In the genomic region with DNA sequence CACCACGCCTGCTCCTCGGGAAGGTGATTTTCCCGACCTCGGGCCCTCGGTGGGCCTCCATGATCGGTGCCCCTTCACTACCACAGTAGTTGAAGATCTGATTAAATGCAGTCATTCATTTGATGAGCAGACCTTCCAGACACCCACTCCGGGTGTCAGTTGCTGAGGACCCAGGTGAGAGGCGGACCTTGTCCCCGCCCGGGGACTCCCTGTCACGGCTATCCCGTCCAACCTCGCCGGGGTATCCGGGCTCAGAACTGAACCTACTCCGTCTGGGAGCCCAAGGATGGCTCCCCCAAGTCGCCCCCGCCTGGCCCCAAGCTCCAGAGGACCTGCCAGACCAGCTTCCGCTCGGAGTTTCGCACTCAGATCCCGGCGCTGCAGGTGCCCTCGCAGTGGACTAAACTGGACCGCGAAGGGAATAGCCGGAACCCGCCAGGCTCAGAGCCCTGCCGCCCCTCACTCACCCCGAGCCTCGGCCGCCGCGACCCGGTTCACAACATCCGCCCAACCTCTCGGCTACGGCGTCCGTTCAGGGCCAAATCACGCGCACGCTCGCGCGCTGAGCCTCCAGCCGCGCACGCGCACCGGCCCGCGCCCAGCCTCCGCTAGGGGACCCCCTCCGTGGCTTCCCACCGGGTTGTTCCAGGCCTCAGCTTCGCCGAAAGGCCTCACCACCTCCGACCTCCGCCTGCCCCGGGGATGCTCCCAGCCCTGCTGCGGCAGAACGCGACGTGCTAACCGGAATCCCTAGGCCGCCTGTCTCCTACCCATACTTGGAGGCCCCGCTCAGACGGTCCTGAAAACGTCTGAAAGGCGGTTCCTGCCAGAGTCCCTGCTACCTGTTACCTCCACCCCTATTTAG, we compare ENCODE assay signal across 1 cellular context.
TF ChIP-seq lines count a peak whose summit lies in the region.

No MANE protein-coding gene starts in this region.

TF ChIP-seq in GM12878, 131 proteins besides CTCF, POLR2A, EP300 and RAD21 (continued from another document and continues in another):
- TF ChIP-seq, protein P1, sequence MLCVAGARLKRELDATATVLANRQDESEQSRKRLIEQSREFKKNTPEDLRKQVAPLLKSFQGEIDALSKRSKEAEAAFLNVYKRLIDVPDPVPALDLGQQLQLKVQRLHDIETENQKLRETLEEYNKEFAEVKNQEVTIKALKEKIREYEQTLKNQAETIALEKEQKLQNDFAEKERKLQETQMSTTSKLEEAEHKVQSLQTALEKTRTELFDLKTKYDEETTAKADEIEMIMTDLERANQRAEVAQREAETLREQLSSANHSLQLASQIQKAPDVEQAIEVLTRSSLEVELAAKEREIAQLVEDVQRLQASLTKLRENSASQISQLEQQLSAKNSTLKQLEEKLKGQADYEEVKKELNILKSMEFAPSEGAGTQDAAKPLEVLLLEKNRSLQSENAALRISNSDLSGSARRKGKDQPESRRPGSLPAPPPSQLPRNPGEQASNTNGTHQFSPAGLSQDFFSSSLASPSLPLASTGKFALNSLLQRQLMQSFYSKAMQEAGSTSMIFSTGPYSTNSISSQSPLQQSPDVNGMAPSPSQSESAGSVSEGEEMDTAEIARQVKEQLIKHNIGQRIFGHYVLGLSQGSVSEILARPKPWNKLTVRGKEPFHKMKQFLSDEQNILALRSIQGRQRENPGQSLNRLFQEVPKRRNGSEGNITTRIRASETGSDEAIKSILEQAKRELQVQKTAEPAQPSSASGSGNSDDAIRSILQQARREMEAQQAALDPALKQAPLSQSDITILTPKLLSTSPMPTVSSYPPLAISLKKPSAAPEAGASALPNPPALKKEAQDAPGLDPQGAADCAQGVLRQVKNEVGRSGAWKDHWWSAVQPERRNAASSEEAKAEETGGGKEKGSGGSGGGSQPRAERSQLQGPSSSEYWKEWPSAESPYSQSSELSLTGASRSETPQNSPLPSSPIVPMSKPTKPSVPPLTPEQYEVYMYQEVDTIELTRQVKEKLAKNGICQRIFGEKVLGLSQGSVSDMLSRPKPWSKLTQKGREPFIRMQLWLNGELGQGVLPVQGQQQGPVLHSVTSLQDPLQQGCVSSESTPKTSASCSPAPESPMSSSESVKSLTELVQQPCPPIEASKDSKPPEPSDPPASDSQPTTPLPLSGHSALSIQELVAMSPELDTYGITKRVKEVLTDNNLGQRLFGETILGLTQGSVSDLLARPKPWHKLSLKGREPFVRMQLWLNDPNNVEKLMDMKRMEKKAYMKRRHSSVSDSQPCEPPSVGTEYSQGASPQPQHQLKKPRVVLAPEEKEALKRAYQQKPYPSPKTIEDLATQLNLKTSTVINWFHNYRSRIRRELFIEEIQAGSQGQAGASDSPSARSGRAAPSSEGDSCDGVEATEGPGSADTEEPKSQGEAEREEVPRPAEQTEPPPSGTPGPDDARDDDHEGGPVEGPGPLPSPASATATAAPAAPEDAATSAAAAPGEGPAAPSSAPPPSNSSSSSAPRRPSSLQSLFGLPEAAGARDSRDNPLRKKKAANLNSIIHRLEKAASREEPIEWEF (IDR thresholded peaks at IDR 0.05; ENCODE audit: insufficient replicate concordance, low read depth, low read length), result no peak
- TF ChIP-seq, protein P2, sequence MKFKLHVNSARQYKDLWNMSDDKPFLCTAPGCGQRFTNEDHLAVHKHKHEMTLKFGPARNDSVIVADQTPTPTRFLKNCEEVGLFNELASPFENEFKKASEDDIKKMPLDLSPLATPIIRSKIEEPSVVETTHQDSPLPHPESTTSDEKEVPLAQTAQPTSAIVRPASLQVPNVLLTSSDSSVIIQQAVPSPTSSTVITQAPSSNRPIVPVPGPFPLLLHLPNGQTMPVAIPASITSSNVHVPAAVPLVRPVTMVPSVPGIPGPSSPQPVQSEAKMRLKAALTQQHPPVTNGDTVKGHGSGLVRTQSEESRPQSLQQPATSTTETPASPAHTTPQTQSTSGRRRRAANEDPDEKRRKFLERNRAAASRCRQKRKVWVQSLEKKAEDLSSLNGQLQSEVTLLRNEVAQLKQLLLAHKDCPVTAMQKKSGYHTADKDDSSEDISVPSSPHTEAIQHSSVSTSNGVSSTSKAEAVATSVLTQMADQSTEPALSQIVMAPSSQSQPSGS (IDR thresholded peaks at IDR 0.05; ENCODE audit: low read length), result no peak
- TF ChIP-seq MEF2B (IDR thresholded peaks at IDR 0.05; ENCODE audit: partially characterized antibody, poor library complexity, severe bottlenecking) (peak; percentile 49), MTA2 (IDR thresholded peaks at IDR 0.05; ENCODE audit: low read depth) (0 out of 2 replicates have a peak, but pooled peaks have one; percentile 19), SMC3 (IDR thresholded peaks at IDR 0.05; ENCODE audit: borderline replicate concordance, low read length) (no peak; the same call in 1 of the 2 replicates), ZBED1 (IDR thresholded peaks at IDR 0.05; ENCODE audit: borderline replicate concordance) (no peak), YBX1 (IDR thresholded peaks at IDR 0.05) (no peak), SMARCA5 (IDR thresholded peaks at IDR 0.05) (peak; percentile 96; the same call in 1 of the 2 replicates), TCF12 (IDR thresholded peaks at IDR 0.05; ENCODE audit: low read depth, low read length) (peak; percentile 51; the same call in 1 of the 2 replicates), YY1 (IDR thresholded peaks at IDR 0.05; ENCODE audit: low read depth, low read length) (peak; percentile 90), SIN3A (IDR thresholded peaks at IDR 0.05; ENCODE audit: low read depth, low read length) (peak; percentile 98), MTA3 (IDR thresholded peaks at IDR 0.05; ENCODE audit: borderline replicate concordance, low read length) (no peak), NRF1 (conservative IDR thresholded peaks at IDR 0.05; ENCODE audit: low read depth, low read length) (peak; percentile 97), NFXL1 (IDR thresholded peaks at IDR 0.05; ENCODE audit: borderline replicate concordance) (no peak), SREBF2 (IDR thresholded peaks at IDR 0.05; ENCODE audit: low read length) (no peak), BACH1 (IDR thresholded peaks at IDR 0.05; ENCODE audit: borderline replicate concordance) (peak; percentile 49; the same call in 1 of the 2 replicates), IKZF2 (IDR thresholded peaks at IDR 0.05) (peak; percentile 43 to 62; a peak in 1 of 4 replicates), ZNF622 (IDR thresholded peaks at IDR 0.05) (no peak), SUZ12 (IDR thresholded peaks at IDR 0.05; ENCODE audit: unreplicated experiment) (no peak), CBFB (IDR thresholded peaks at IDR 0.05; ENCODE audit: low read depth) (peak; percentile 89), NR2C1 (IDR thresholded peaks at IDR 0.05) (peak; percentile 86)
- TF ChIP-seq, protein P3, sequence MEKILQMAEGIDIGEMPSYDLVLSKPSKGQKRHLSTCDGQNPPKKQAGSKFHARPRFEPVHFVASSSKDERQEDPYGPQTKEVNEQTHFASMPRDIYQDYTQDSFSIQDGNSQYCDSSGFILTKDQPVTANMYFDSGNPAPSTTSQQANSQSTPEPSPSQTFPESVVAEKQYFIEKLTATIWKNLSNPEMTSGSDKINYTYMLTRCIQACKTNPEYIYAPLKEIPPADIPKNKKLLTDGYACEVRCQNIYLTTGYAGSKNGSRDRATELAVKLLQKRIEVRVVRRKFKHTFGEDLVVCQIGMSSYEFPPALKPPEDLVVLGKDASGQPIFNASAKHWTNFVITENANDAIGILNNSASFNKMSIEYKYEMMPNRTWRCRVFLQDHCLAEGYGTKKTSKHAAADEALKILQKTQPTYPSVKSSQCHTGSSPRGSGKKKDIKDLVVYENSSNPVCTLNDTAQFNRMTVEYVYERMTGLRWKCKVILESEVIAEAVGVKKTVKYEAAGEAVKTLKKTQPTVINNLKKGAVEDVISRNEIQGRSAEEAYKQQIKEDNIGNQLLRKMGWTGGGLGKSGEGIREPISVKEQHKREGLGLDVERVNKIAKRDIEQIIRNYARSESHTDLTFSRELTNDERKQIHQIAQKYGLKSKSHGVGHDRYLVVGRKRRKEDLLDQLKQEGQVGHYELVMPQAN (conservative IDR thresholded peaks at IDR 0.05), result peak; percentile 95
- TF ChIP-seq, protein P4, sequence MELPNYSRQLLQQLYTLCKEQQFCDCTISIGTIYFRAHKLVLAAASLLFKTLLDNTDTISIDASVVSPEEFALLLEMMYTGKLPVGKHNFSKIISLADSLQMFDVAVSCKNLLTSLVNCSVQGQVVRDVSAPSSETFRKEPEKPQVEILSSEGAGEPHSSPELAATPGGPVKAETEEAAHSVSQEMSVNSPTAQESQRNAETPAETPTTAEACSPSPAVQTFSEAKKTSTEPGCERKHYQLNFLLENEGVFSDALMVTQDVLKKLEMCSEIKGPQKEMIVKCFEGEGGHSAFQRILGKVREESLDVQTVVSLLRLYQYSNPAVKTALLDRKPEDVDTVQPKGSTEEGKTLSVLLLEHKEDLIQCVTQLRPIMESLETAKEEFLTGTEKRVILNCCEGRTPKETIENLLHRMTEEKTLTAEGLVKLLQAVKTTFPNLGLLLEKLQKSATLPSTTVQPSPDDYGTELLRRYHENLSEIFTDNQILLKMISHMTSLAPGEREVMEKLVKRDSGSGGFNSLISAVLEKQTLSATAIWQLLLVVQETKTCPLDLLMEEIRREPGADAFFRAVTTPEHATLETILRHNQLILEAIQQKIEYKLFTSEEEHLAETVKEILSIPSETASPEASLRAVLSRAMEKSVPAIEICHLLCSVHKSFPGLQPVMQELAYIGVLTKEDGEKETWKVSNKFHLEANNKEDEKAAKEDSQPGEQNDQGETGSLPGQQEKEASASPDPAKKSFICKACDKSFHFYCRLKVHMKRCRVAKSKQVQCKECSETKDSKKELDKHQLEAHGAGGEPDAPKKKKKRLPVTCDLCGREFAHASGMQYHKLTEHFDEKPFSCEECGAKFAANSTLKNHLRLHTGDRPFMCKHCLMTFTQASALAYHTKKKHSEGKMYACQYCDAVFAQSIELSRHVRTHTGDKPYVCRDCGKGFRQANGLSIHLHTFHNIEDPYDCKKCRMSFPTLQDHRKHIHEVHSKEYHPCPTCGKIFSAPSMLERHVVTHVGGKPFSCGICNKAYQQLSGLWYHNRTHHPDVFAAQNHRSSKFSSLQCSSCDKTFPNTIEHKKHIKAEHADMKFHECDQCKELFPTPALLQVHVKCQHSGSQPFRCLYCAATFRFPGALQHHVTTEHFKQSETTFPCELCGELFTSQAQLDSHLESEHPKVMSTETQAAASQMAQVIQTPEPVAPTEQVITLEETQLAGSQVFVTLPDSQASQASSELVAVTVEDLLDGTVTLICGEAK (IDR thresholded peaks at IDR 0.05; ENCODE audit: borderline replicate concordance), result peak; percentile 82
- TF ChIP-seq, protein P5, sequence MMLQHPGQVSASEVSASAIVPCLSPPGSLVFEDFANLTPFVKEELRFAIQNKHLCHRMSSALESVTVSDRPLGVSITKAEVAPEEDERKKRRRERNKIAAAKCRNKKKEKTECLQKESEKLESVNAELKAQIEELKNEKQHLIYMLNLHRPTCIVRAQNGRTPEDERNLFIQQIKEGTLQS (IDR thresholded peaks at IDR 0.05; ENCODE audit: borderline replicate concordance, extremely low read depth, low read depth, low read length), result no peak
- TF ChIP-seq, protein P6, sequence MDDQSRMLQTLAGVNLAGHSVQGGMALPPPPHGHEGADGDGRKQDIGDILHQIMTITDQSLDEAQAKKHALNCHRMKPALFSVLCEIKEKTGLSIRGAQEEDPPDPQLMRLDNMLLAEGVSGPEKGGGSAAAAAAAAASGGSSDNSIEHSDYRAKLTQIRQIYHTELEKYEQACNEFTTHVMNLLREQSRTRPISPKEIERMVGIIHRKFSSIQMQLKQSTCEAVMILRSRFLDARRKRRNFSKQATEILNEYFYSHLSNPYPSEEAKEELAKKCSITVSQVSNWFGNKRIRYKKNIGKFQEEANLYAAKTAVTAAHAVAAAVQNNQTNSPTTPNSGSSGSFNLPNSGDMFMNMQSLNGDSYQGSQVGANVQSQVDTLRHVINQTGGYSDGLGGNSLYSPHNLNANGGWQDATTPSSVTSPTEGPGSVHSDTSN (IDR thresholded peaks at IDR 0.05; ENCODE audit: insufficient replicate concordance, low read depth, low read length), result peak; percentile 30
- TF ChIP-seq, protein P7, sequence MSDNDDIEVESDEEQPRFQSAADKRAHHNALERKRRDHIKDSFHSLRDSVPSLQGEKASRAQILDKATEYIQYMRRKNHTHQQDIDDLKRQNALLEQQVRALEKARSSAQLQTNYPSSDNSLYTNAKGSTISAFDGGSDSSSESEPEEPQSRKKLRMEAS (IDR thresholded peaks at IDR 0.05; ENCODE audit: low read depth, low read length), result peak; percentile 99
- TF ChIP-seq, protein P8, sequence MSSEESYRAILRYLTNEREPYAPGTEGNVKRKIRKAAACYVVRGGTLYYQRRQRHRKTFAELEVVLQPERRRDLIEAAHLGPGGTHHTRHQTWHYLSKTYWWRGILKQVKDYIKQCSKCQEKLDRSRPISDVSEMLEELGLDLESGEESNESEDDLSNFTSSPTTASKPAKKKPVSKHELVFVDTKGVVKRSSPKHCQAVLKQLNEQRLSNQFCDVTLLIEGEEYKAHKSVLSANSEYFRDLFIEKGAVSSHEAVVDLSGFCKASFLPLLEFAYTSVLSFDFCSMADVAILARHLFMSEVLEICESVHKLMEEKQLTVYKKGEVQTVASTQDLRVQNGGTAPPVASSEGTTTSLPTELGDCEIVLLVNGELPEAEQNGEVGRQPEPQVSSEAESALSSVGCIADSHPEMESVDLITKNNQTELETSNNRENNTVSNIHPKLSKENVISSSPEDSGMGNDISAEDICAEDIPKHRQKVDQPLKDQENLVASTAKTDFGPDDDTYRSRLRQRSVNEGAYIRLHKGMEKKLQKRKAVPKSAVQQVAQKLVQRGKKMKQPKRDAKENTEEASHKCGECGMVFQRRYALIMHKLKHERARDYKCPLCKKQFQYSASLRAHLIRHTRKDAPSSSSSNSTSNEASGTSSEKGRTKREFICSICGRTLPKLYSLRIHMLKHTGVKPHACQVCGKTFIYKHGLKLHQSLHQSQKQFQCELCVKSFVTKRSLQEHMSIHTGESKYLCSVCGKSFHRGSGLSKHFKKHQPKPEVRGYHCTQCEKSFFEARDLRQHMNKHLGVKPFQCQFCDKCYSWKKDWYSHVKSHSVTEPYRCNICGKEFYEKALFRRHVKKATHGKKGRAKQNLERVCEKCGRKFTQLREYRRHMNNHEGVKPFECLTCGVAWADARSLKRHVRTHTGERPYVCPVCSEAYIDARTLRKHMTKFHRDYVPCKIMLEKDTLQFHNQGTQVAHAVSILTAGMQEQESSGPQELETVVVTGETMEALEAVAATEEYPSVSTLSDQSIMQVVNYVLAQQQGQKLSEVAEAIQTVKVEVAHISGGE (CRISPR knock-in tag; IDR thresholded peaks at IDR 0.05), result peak; percentile 75
- TF ChIP-seq, protein P9, sequence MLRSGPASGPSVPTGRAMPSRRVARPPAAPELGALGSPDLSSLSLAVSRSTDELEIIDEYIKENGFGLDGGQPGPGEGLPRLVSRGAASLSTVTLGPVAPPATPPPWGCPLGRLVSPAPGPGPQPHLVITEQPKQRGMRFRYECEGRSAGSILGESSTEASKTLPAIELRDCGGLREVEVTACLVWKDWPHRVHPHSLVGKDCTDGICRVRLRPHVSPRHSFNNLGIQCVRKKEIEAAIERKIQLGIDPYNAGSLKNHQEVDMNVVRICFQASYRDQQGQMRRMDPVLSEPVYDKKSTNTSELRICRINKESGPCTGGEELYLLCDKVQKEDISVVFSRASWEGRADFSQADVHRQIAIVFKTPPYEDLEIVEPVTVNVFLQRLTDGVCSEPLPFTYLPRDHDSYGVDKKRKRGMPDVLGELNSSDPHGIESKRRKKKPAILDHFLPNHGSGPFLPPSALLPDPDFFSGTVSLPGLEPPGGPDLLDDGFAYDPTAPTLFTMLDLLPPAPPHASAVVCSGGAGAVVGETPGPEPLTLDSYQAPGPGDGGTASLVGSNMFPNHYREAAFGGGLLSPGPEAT (IDR thresholded peaks at IDR 0.05; ENCODE audit: low read depth), result peak; percentile 72
